In the genomic region with DNA sequence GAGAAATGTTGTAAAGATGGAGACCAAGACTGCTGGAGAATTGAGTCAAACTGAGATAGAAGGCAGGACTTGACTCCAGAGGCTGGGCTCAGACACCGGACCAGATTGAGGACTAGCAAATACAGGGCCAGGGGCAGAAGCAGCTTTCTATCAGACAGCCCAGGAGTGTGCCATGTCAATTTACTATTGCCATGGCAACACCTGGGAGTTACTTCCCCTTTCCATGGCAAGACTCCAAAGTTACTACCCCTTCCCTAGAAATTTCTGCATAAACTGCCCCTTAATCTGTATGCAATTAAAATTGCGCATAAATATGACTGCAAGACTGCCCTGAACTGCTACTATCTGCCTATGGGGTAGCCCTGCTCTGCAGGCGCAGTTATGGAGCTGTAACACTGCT, we compare ENCODE assay signal across 18 cellular contexts.
"Had no signal": no experiment of that assay in that cellular context is flagged by ENCODE, and none has a peak within 500 bp of the region (broad histone marks: within the 10 kb centered on the region; RNA-seq: fewer than 3 reads in every experiment).

No MANE protein-coding gene starts in this region.

- H3K9me3 ChIP-seq: ascending aorta, breast epithelium, left lung, mucosa of descending colon, neutrophil, tibial nerve had no signal

- H3K27ac ChIP-seq: ascending aorta, breast epithelium, left lung, neutrophil, tibial nerve had no signal

- H3K27me3 ChIP-seq: ascending aorta, breast epithelium, left lung, neutrophil, tibial nerve had no signal

- H3K4me1 ChIP-seq: breast epithelium, left lung, tibial nerve had no signal

- H3K4me3 ChIP-seq: ascending aorta, breast epithelium, left lung, mucosa of descending colon, tibial nerve had no signal

- H3K36me3 ChIP-seq: ascending aorta, breast epithelium, left lung, neutrophil, tibial nerve had no signal

- DNase-seq: activated CD4-positive, alpha-beta T cell treated with anti-CD3 and anti-CD28 coated beads, Interleukin-2, amount 50 U/mL, for 4 hours; activated naive CD4-positive, alpha-beta T cell treated with anti-CD3 and anti-CD28 coated beads for 36 hours; activated naive CD8-positive, alpha-beta T cell treated with anti-CD3 and anti-CD28 coated beads, Interleukin-2, amount 50 U/mL, for 24 hours; cerebellar nuclear complex; effector memory CD4-positive, alpha-beta T cell; foreskin fibroblast; hypothalamus; kidney; left lung; mammary epithelial cell; mucosa of descending colon; naive thymus-derived CD8-positive, alpha-beta T cell; stimulated activated CD4-positive, alpha-beta T cell treated with anti-CD3 and anti-CD28 coated beads, Interleukin-4, amount 100 ng/mL, for 1 hour; stimulated activated naive B cell treated with anti-CD40 and anti-IgM and Interleukin-4, amounts not matched to agents 10 μg/mL and 1 μg/mL and 100 μg/mL, for 72 hours had no signal
